In genomic region chr10:77036993-77037734, GRCh38 we compare ENCODE assay signal across 8 cellular contexts.
DNase-seq lines count a peak whose midpoint lies in the region; TF ChIP-seq lines count a peak whose summit lies in the region.

No MANE protein-coding gene starts in this region.

- no peak for TF ChIP-seq POLR2A in NB4 (IDR thresholded peaks at IDR 0.05; ENCODE audit: extremely low read depth, insufficient read length)

- H3K4me3 ChIP-seq in NB4 (ENCODE audit: low read depth, low read length) (no peak overlapping the region), retinal pigment epithelial cell (ENCODE audit: low read length) (no peak overlapping the region)

- TF ChIP-seq CTCF in NB4 (IDR thresholded peaks at IDR 0.05; ENCODE audit: low read depth, low read length) (peak; percentile 91), retinal pigment epithelial cell (conservative IDR thresholded peaks at IDR 0.05; ENCODE audit: low read depth, low read length) (peak; percentile 70)

- DNase-seq in NCI-H2196 treated with DMSO at 0.1 percent for 48 hours (lab: John Stamatoyannopoulos, UW; ENCODE audit: unreplicated experiment) = peak; percentile 0
- no peak for DNase-seq in NCI-H2196 (lab: John Stamatoyannopoulos, UW; ENCODE audit: unreplicated experiment)
- peak; percentile 67 for DNase-seq in NB4 (ENCODE audit: low read depth)
- peak; percentile 32 for DNase-seq in dermis blood vessel endothelial cell
- no peak for DNase-seq in retinal pigment epithelial cell (ENCODE audit: low read depth)
- no peak for DNase-seq in DMS114 treated with DMSO at 0.1 percent for 48 hours (lab: John Stamatoyannopoulos, UW; ENCODE audit: unreplicated experiment)
- DNase-seq in cortex of kidney (lab: John Stamatoyannopoulos, UW) = no peak
- no peak for DNase-seq in T-helper 9 cell

Comparison
In these comparisons a context has a peak if more than half of its experiments do, and no peak if none do; other contexts are left out.
1. DNase-seq: peak in NCI-H2196 treated with DMSO at 0.1 percent for 48 hours (single experiment), NB4 (single experiment) and dermis blood vessel endothelial cell (single experiment); none in NCI-H2196 (single experiment), retinal pigment epithelial cell (single experiment), DMS114 treated with DMSO at 0.1 percent for 48 hours (single experiment), cortex of kidney (single experiment) and T-helper 9 cell (single experiment).